Comparison of ENCODE assay signal across 8 cellular contexts in genomic region chr2:68466361-68466777, GRCh38. TPM values are rescaled to one million over a fixed set of nuclear protein-coding genes. Genes with fewer than 3 reads are reported as not detected.
DNase-seq lines count a peak whose midpoint lies in the region; ATAC-seq and TF ChIP-seq lines count a peak whose summit lies in the region.

No MANE protein-coding gene starts in this region.

- in situ Hi-C loops in Panc1 (cut with HindIII; ENCODE audit: low pct_unique_long_range_greater_than_20kb, low sequenced_read_pairs), result no loop called here

- no peaks in the 10 kb centered on the region for H3K27me3 ChIP-seq in Panc1 (ENCODE audit: control insufficient read depth, insufficient read depth, low read length)

- H3K27ac ChIP-seq in Panc1 (ENCODE audit: low read length), result peak overlapping the region; percentile 78

- peak; percentile 39 for TF ChIP-seq CTCF in Panc1 (IDR thresholded peaks at IDR 0.05)

- CTCF ChIA-PET in Panc1 (lab: Charles Lee), result interaction anchor here (1.3 to 1.9 kb wide), 2 partner anchors 21 to 243 kb away, joined by 4 to 6 read pairs; no protein-coding TSS in a partner anchor

- peak overlapping the region; percentile 94 for H3K4me3 ChIP-seq in GM08714 (ENCODE audit: low read length)
- H3K4me3 ChIP-seq in Panc1 (ENCODE audit: low read depth in 2 of 2, low read length in 2 of 2), result peak overlapping the region; percentile 85 to 89
- peak overlapping the region; percentile 95 for H3K4me3 ChIP-seq in skeletal muscle cell (ENCODE audit: low read depth, low read length)

- ATAC-seq in Panc1, result no peak
- ATAC-seq in HG02852 (IDR thresholded peaks at IDR 0.05; ENCODE audit: unreplicated experiment), result no peak
- ATAC-seq in HG03045 (IDR thresholded peaks at IDR 0.05; ENCODE audit: unreplicated experiment), result no peak

- no peak for DNase-seq in Panc1 (ENCODE audit: low read depth, low spot score)
- DNase-seq in activated effector memory CD4-positive, alpha-beta T cell treated with Interleukin-2 at 50 U/mL for 16 hours, result peak; percentile 56
- DNase-seq in germinal center (ENCODE audit: low spot score), result peak; percentile 13
- DNase-seq in skeletal muscle cell (ENCODE audit: low read depth), result peak; percentile 30
- DNase-seq in amniotic stem cell (lab: John Stamatoyannopoulos, UW), result no peak

- H3K36me3 ChIP-seq in Panc1 (ENCODE audit: control insufficient read depth, insufficient read depth, low read length), result no peaks in the 10 kb centered on the region

- POLR2A ChIA-PET in Panc1 (lab: Charles Lee), result interaction anchor here (0.6 to 0.9 kb wide), 3 partner anchors 99 to 1842 kb away, joined by 3 to 4 read pairs (median 4); partner anchors contain the start of gene PNO1

- intact Hi-C loops in Panc1 (cut with micrococcal nuclease; ENCODE audit: unreplicated experiment), result no loop called here

- H3K4me1 ChIP-seq in Panc1 (ENCODE audit: control insufficient read depth, insufficient read depth, low read length), result peaks cover 17% of the 10 kb centered on the region

- no TSS peak for BruUV-seq in Panc1 (replicated peaks; lab: Mats Ljungman, UMichigan)

- H3K9me3 ChIP-seq in Panc1 (ENCODE audit: control insufficient read depth, insufficient read depth, low read depth, low read length), result no peaks in the 10 kb centered on the region

RNA-seq across cellular contexts. Expression of gene FBXO48, which starts 0.7 kb away (rescaled TPM):
- 0.74 TPM for total RNA-seq in Panc1 (2021; ENCODE audit: unreplicated experiment)
- polyA plus RNA-seq in Panc1 (2012; ENCODE audit: insufficient read length), result 0.19 TPM

RNA-seq across cellular contexts. Expression of gene APLF, which starts 1.0 kb away (rescaled TPM):
- total RNA-seq in Panc1 (2021; ENCODE audit: unreplicated experiment), result 2.6 TPM
- polyA plus RNA-seq in Panc1 (2012; ENCODE audit: insufficient read length), result 0.98 TPM

Comparison
In these comparisons a context has a peak if more than half of its experiments do, and no peak if none do; other contexts are left out.
1. DNase-seq: peak in activated effector memory CD4-positive, alpha-beta T cell treated with Interleukin-2 at 50 U/mL for 16 hours (single experiment), germinal center (single experiment) and skeletal muscle cell (single experiment); none in Panc1 (single experiment) and amniotic stem cell (single experiment).
2. Peak in every context shown above with its lines, with median percentiles within 50 percentile points of each other: H3K4me3 ChIP-seq.